ENCODE assay signal across 1 cellular context in the genomic region with DNA sequence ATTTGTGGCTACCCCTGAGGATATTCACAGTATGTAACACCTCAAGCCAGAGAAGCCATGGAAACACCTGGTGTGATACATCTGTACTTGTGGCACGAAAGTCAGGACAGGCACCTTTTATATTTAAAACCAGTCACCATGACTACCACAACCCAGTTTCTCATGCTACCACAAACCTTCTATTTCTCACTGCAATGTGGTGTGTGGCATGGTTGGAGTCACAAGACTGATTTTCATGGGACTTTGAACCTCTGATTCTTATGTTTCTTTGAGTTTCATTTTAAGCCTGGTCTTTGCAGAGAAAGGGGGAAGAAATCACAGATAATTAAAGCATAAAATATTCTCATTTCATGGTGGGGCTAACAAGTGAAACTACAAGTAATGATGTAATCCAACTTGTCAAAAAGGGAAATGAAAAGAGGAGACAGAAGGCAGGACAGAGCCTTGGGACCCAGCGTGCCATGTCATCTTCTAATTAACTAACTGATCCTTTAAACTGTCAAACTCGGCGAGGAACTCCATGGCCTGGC.
A peak's percentile ranks its signal among the peaks of the same experiment; 100 is the strongest.
TF ChIP-seq lines count a peak whose summit lies in the region.

No MANE protein-coding gene starts in this region.

TF ChIP-seq in GM12878, 131 proteins besides CTCF, POLR2A, EP300 and RAD21 (continued from another document and continues in another):
- no peak for TF ChIP-seq LARP7 (IDR thresholded peaks at IDR 0.05)
- TF ChIP-seq NRF1 (conservative IDR thresholded peaks at IDR 0.05; ENCODE audit: low read depth, low read length): no peak
- peak; percentile 93 for TF ChIP-seq IKZF2 (IDR thresholded peaks at IDR 0.05)
- TF ChIP-seq SIX5 (IDR thresholded peaks at IDR 0.05; ENCODE audit: low read depth, low read length, severe bottlenecking): no peak
- TF ChIP-seq CBFB (IDR thresholded peaks at IDR 0.05; ENCODE audit: low read depth): peak; percentile 56; the same call in 1 of the 2 replicates
- TF ChIP-seq, protein P1, sequence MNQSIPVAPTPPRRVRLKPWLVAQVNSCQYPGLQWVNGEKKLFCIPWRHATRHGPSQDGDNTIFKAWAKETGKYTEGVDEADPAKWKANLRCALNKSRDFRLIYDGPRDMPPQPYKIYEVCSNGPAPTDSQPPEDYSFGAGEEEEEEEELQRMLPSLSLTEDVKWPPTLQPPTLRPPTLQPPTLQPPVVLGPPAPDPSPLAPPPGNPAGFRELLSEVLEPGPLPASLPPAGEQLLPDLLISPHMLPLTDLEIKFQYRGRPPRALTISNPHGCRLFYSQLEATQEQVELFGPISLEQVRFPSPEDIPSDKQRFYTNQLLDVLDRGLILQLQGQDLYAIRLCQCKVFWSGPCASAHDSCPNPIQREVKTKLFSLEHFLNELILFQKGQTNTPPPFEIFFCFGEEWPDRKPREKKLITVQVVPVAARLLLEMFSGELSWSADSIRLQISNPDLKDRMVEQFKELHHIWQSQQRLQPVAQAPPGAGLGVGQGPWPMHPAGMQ (IDR thresholded peaks at IDR 0.05; ENCODE audit: borderline replicate concordance): no peak
- TF ChIP-seq, protein P2, sequence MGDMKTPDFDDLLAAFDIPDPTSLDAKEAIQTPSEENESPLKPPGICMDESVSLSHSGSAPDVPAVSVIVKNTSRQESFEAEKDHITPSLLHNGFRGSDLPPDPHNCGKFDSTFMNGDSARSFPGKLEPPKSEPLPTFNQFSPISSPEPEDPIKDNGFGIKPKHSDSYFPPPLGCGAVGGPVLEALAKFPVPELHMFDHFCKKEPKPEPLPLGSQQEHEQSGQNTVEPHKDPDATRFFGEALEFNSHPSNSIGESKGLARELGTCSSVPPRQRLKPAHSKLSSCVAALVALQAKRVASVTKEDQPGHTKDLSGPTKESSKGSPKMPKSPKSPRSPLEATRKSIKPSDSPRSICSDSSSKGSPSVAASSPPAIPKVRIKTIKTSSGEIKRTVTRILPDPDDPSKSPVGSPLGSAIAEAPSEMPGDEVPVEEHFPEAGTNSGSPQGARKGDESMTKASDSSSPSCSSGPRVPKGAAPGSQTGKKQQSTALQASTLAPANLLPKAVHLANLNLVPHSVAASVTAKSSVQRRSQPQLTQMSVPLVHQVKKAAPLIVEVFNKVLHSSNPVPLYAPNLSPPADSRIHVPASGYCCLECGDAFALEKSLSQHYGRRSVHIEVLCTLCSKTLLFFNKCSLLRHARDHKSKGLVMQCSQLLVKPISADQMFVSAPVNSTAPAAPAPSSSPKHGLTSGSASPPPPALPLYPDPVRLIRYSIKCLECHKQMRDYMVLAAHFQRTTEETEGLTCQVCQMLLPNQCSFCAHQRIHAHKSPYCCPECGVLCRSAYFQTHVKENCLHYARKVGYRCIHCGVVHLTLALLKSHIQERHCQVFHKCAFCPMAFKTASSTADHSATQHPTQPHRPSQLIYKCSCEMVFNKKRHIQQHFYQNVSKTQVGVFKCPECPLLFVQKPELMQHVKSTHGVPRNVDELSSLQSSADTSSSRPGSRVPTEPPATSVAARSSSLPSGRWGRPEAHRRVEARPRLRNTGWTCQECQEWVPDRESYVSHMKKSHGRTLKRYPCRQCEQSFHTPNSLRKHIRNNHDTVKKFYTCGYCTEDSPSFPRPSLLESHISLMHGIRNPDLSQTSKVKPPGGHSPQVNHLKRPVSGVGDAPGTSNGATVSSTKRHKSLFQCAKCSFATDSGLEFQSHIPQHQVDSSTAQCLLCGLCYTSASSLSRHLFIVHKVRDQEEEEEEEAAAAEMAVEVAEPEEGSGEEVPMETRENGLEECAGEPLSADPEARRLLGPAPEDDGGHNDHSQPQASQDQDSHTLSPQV (IDR thresholded peaks at IDR 0.05): no peak
- TF ChIP-seq MTA3 (IDR thresholded peaks at IDR 0.05; ENCODE audit: borderline replicate concordance, low read length): no peak; the same call in none of the 2 replicates
- peak; percentile 65; the same call in 1 of the 2 replicates for TF ChIP-seq MEF2A (IDR thresholded peaks at IDR 0.05; ENCODE audit: insufficient read depth, low read depth, low read length)
- TF ChIP-seq RCOR1 (conservative IDR thresholded peaks at IDR 0.05; ENCODE audit: low read depth, low read length): 0 out of 2 replicates have a peak, but pooled peaks have one; percentile 90
- TF ChIP-seq PAX5 (IDR thresholded peaks at IDR 0.05; ENCODE audit: borderline replicate concordance, low read depth, low read length): peak; percentile 91
- TF ChIP-seq, protein P3, sequence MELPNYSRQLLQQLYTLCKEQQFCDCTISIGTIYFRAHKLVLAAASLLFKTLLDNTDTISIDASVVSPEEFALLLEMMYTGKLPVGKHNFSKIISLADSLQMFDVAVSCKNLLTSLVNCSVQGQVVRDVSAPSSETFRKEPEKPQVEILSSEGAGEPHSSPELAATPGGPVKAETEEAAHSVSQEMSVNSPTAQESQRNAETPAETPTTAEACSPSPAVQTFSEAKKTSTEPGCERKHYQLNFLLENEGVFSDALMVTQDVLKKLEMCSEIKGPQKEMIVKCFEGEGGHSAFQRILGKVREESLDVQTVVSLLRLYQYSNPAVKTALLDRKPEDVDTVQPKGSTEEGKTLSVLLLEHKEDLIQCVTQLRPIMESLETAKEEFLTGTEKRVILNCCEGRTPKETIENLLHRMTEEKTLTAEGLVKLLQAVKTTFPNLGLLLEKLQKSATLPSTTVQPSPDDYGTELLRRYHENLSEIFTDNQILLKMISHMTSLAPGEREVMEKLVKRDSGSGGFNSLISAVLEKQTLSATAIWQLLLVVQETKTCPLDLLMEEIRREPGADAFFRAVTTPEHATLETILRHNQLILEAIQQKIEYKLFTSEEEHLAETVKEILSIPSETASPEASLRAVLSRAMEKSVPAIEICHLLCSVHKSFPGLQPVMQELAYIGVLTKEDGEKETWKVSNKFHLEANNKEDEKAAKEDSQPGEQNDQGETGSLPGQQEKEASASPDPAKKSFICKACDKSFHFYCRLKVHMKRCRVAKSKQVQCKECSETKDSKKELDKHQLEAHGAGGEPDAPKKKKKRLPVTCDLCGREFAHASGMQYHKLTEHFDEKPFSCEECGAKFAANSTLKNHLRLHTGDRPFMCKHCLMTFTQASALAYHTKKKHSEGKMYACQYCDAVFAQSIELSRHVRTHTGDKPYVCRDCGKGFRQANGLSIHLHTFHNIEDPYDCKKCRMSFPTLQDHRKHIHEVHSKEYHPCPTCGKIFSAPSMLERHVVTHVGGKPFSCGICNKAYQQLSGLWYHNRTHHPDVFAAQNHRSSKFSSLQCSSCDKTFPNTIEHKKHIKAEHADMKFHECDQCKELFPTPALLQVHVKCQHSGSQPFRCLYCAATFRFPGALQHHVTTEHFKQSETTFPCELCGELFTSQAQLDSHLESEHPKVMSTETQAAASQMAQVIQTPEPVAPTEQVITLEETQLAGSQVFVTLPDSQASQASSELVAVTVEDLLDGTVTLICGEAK (IDR thresholded peaks at IDR 0.05; ENCODE audit: borderline replicate concordance): peak; percentile 22; the same call in 1 of the 2 replicates
- peak; percentile 96 for TF ChIP-seq TCF12 (IDR thresholded peaks at IDR 0.05; ENCODE audit: low read depth, low read length)
- peak; percentile 39; the same call in 1 of the 3 replicates for TF ChIP-seq POU2F2 (IDR thresholded peaks at IDR 0.05; ENCODE audit: borderline replicate concordance, low read depth, low read length)
- peak; percentile 99 for TF ChIP-seq MTA2 (IDR thresholded peaks at IDR 0.05; ENCODE audit: low read depth)
- TF ChIP-seq TAF1 (IDR thresholded peaks at IDR 0.05; ENCODE audit: borderline replicate concordance, low read depth, low read length): no peak
- no peak for TF ChIP-seq POLR2AphosphoS2 (IDR thresholded peaks at IDR 0.05; ENCODE audit: low read depth, low read length)
- TF ChIP-seq, protein P4, sequence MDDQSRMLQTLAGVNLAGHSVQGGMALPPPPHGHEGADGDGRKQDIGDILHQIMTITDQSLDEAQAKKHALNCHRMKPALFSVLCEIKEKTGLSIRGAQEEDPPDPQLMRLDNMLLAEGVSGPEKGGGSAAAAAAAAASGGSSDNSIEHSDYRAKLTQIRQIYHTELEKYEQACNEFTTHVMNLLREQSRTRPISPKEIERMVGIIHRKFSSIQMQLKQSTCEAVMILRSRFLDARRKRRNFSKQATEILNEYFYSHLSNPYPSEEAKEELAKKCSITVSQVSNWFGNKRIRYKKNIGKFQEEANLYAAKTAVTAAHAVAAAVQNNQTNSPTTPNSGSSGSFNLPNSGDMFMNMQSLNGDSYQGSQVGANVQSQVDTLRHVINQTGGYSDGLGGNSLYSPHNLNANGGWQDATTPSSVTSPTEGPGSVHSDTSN (IDR thresholded peaks at IDR 0.05; ENCODE audit: insufficient replicate concordance, low read depth, low read length): no peak
- TF ChIP-seq, protein P5, sequence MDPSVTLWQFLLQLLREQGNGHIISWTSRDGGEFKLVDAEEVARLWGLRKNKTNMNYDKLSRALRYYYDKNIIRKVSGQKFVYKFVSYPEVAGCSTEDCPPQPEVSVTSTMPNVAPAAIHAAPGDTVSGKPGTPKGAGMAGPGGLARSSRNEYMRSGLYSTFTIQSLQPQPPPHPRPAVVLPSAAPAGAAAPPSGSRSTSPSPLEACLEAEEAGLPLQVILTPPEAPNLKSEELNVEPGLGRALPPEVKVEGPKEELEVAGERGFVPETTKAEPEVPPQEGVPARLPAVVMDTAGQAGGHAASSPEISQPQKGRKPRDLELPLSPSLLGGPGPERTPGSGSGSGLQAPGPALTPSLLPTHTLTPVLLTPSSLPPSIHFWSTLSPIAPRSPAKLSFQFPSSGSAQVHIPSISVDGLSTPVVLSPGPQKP (IDR thresholded peaks at IDR 0.05; ENCODE audit: low read depth, low read length): no peak
- no peak for TF ChIP-seq SMC3 (IDR thresholded peaks at IDR 0.05; ENCODE audit: borderline replicate concordance, low read length)
- no peak for TF ChIP-seq RFX5 (IDR thresholded peaks at IDR 0.05; ENCODE audit: low read depth, low read length)
- TF ChIP-seq, protein P6, sequence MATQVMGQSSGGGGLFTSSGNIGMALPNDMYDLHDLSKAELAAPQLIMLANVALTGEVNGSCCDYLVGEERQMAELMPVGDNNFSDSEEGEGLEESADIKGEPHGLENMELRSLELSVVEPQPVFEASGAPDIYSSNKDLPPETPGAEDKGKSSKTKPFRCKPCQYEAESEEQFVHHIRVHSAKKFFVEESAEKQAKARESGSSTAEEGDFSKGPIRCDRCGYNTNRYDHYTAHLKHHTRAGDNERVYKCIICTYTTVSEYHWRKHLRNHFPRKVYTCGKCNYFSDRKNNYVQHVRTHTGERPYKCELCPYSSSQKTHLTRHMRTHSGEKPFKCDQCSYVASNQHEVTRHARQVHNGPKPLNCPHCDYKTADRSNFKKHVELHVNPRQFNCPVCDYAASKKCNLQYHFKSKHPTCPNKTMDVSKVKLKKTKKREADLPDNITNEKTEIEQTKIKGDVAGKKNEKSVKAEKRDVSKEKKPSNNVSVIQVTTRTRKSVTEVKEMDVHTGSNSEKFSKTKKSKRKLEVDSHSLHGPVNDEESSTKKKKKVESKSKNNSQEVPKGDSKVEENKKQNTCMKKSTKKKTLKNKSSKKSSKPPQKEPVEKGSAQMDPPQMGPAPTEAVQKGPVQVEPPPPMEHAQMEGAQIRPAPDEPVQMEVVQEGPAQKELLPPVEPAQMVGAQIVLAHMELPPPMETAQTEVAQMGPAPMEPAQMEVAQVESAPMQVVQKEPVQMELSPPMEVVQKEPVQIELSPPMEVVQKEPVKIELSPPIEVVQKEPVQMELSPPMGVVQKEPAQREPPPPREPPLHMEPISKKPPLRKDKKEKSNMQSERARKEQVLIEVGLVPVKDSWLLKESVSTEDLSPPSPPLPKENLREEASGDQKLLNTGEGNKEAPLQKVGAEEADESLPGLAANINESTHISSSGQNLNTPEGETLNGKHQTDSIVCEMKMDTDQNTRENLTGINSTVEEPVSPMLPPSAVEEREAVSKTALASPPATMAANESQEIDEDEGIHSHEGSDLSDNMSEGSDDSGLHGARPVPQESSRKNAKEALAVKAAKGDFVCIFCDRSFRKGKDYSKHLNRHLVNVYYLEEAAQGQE (IDR thresholded peaks at IDR 0.05; ENCODE audit: low read depth, low read length): no peak
- no peak for TF ChIP-seq MYC (IDR thresholded peaks at IDR 0.05; ENCODE audit: insufficient read depth, insufficient read length, insufficient replicate concordance, low read length, severe bottlenecking)
- TF ChIP-seq, protein P7, sequence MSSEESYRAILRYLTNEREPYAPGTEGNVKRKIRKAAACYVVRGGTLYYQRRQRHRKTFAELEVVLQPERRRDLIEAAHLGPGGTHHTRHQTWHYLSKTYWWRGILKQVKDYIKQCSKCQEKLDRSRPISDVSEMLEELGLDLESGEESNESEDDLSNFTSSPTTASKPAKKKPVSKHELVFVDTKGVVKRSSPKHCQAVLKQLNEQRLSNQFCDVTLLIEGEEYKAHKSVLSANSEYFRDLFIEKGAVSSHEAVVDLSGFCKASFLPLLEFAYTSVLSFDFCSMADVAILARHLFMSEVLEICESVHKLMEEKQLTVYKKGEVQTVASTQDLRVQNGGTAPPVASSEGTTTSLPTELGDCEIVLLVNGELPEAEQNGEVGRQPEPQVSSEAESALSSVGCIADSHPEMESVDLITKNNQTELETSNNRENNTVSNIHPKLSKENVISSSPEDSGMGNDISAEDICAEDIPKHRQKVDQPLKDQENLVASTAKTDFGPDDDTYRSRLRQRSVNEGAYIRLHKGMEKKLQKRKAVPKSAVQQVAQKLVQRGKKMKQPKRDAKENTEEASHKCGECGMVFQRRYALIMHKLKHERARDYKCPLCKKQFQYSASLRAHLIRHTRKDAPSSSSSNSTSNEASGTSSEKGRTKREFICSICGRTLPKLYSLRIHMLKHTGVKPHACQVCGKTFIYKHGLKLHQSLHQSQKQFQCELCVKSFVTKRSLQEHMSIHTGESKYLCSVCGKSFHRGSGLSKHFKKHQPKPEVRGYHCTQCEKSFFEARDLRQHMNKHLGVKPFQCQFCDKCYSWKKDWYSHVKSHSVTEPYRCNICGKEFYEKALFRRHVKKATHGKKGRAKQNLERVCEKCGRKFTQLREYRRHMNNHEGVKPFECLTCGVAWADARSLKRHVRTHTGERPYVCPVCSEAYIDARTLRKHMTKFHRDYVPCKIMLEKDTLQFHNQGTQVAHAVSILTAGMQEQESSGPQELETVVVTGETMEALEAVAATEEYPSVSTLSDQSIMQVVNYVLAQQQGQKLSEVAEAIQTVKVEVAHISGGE (CRISPR knock-in tag; IDR thresholded peaks at IDR 0.05): no peak
- no peak for TF ChIP-seq EGR1 (IDR thresholded peaks at IDR 0.05; ENCODE audit: borderline replicate concordance in 1 of 2, low read depth in 2 of 2, low read length in 2 of 2)
- TF ChIP-seq, protein P8, sequence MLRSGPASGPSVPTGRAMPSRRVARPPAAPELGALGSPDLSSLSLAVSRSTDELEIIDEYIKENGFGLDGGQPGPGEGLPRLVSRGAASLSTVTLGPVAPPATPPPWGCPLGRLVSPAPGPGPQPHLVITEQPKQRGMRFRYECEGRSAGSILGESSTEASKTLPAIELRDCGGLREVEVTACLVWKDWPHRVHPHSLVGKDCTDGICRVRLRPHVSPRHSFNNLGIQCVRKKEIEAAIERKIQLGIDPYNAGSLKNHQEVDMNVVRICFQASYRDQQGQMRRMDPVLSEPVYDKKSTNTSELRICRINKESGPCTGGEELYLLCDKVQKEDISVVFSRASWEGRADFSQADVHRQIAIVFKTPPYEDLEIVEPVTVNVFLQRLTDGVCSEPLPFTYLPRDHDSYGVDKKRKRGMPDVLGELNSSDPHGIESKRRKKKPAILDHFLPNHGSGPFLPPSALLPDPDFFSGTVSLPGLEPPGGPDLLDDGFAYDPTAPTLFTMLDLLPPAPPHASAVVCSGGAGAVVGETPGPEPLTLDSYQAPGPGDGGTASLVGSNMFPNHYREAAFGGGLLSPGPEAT (IDR thresholded peaks at IDR 0.05; ENCODE audit: low read depth): peak; percentile 90
- TF ChIP-seq BHLHE40 (IDR thresholded peaks at IDR 0.05; ENCODE audit: borderline replicate concordance in 1 of 2, low read depth in 2 of 2, low read length in 1 of 2): peak; percentile 93 to 95
